17 cellular contexts compared by ENCODE assay signal in the genomic region with DNA sequence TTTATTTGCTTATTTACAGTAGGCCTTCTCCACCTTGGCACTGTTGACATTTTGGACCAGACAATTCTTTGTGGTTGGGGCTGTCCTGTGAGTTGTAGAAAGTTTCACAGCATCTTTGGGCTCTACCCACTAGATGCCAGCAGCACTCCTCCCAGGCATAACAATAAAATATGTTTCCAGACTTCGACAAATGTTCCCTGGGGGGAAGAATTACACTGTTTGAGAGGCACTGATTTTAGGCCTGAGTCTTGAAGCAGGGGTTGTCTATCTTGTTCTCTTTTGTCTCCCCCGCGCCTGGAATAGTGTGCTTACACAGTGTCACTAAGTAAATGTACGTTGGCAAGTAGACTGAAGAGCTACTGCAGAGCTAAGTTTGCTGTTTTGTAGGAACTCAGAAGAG.
DNase-seq lines count a peak whose midpoint lies in the region; ATAC-seq, FAIRE-seq and TF ChIP-seq lines count a peak whose summit lies in the region.
"Had no signal": no experiment of that assay in that cellular context is flagged by ENCODE, and none has a peak within 500 bp of the region (broad histone marks: within the 10 kb centered on the region; RNA-seq: fewer than 3 reads in every experiment).

No MANE protein-coding gene starts in this region.

- WGBS in hepatocyte (ENCODE audit: low lambda C conversion rate, missing lambda C conversion rate): 56% methylated on average over 4 of the region's 4 CpGs

- H3K4me1 ChIP-seq in ACC112 (ENCODE audit: control insufficient read depth, insufficient read depth, low read length, unreplicated experiment): peaks cover 5% of the 10 kb centered on the region
- peaks cover 8% of the 10 kb centered on the region for H3K4me1 ChIP-seq in hepatocyte (ENCODE audit: insufficient read depth)
- H3K4me1 ChIP-seq: breast epithelium, prostate gland had no signal

- no peak for ATAC-seq in GM21423 (IDR thresholded peaks at IDR 0.05; ENCODE audit: unreplicated experiment)

- H3K9me3 ChIP-seq in hepatocyte (ENCODE audit: low read depth): no peaks in the 10 kb centered on the region
- H3K9me3 ChIP-seq: breast epithelium, Peyer's patch, prostate gland, thoracic aorta had no signal

- H3K79me2 ChIP-seq in ACC112 (ENCODE audit: control insufficient read depth, insufficient read depth, low read length, unreplicated experiment) (no peaks in the 10 kb centered on the region), hepatocyte (no peaks in the 10 kb centered on the region)

- no peaks in the 10 kb centered on the region for H3K27me3 ChIP-seq in ACC112 (ENCODE audit: insufficient read depth, low read length)
- no peaks in the 10 kb centered on the region for H3K27me3 ChIP-seq in bronchial epithelial cell (ENCODE audit: control insufficient read depth, insufficient read depth, low read length)
- no peaks in the 10 kb centered on the region for H3K27me3 ChIP-seq in hepatocyte
- H3K27me3 ChIP-seq: breast epithelium, Peyer's patch had no signal

- peak overlapping the region; percentile 37 for H2AFZ ChIP-seq in ACC112 (ENCODE audit: low read length, unreplicated experiment)
- H2AFZ ChIP-seq in hepatocyte: no peak overlapping the region

- no peak overlapping the region for H3K4me2 ChIP-seq in hepatocyte

- no peaks in the 10 kb centered on the region for H3K36me3 ChIP-seq in ACC112 (ENCODE audit: insufficient read depth, low read length)
- no peaks in the 10 kb centered on the region for H3K36me3 ChIP-seq in bronchial epithelial cell (ENCODE audit: control insufficient read depth, insufficient read depth, low read length)
- no peaks in the 10 kb centered on the region for H3K36me3 ChIP-seq in hepatocyte (replicated peaks; ENCODE audit: insufficient read depth, low read depth)
- H3K36me3 ChIP-seq: breast epithelium, Peyer's patch, prostate gland, thoracic aorta had no signal

- H3K27ac ChIP-seq in ACC112 (ENCODE audit: low read depth, low read length): no peak overlapping the region
- no peak overlapping the region for H3K27ac ChIP-seq in hepatocyte
- H3K27ac ChIP-seq in substantia nigra (ENCODE audit: low read depth, low read length, poor library complexity, severe bottlenecking): no peak overlapping the region
- H3K27ac ChIP-seq: breast epithelium, Peyer's patch, prostate gland, thoracic aorta had no signal

- H4K20me1 ChIP-seq in hepatocyte (ENCODE audit: insufficient read depth, poor library complexity, severe bottlenecking): no peaks in the 10 kb centered on the region

- H3K4me3 ChIP-seq in ACC112 (ENCODE audit: low read depth, low read length) (no peak overlapping the region), bronchial epithelial cell (ENCODE audit: low read depth, low read length) (no peak overlapping the region), hepatocyte (no peak overlapping the region)
- H3K4me3 ChIP-seq: breast epithelium, Peyer's patch, prostate gland, thoracic aorta had no signal

- peak; percentile 7 for DNase-seq in HT1080 (ENCODE audit: low read depth)
- peak; percentile 13 for DNase-seq in bronchial epithelial cell (ENCODE audit: low read depth)
- no peak for DNase-seq in hepatocyte (ENCODE audit: low spot score)
- DNase-seq in substantia nigra (lab: John Stamatoyannopoulos, UW): no peak
- no peak for DNase-seq in activated naive CD4-positive, alpha-beta T cell treated with anti-CD3 and anti-CD28 coated beads, Interleukin-2, amount 50 U/mL, for 16 hours
- DNase-seq in stimulated activated naive CD4-positive, alpha-beta T cell (lab: John Stamatoyannopoulos, UW): no peak
- DNase-seq: activated CD4-positive, alpha-beta T cell treated with anti-CD3 and anti-CD28 coated beads for 1 hour; activated naive CD4-positive, alpha-beta T cell treated with anti-CD3 and anti-CD28 coated beads, Interleukin-2, amount 10 ng/mL, durations not matched to agents 7 days and 5 days; activated T-cell treated with anti-CD3 and anti-CD28 coated beads for 4 hours; AML-193; NCI-H69; Peyer's patch had no signal

- no peaks in the 10 kb centered on the region for H3K9me2 ChIP-seq in hepatocyte (replicated peaks; ENCODE audit: insufficient read depth)

- no peak for FAIRE-seq in bronchial epithelial cell (lab: Jason Lieb, UNC)

- TF ChIP-seq CTCF in bronchial epithelial cell (IDR thresholded peaks at IDR 0.05; ENCODE audit: insufficient read depth, low read length, severe bottlenecking): peak; percentile 25
- TF ChIP-seq CTCF in hepatocyte (IDR thresholded peaks at IDR 0.05; ENCODE audit: poor library complexity): peak; percentile 12

Comparison
In these comparisons a context has a peak if more than half of its experiments do, and no peak if none do; other contexts are left out.
1. DNase-seq: peak in HT1080 (single experiment) and bronchial epithelial cell (single experiment); none in hepatocyte (single experiment), substantia nigra (0 of 49), activated naive CD4-positive, alpha-beta T cell treated with anti-CD3 and anti-CD28 coated beads, Interleukin-2, amount 50 U/mL, for 16 hours (single experiment) and stimulated activated naive CD4-positive, alpha-beta T cell (0 of 6).